In the genomic region with DNA sequence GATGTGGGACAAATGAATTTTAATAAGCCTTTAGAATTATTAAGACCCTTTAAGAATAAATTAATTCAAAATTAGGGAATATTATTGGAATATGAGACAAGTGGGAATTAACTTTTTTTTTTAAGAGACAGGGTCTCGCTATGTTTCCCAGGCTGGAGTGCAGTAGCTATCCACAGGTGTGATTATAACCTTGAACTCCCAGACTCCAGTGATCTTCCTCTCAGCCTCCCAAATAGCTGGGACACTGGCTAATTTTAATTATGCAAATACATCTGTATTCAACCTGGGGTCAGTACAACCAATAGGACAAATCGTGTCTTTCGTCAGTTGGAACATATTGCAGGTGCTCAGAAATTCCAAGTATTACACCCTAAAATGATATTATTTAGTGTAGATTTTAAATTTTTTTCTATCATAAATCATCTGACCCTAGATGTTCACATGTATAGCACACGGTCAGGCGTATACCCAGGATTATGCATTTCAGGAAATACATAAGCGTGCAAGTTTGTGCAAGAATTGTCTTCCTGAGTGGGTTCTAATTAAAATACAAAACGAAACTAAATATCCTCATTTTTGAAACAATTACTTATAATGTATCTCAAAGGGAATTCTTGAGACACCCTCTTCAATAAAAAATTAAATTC, we compare ENCODE assay signal across 8 cellular contexts. TPM values are rescaled to one million over a fixed set of nuclear protein-coding genes. Genes with fewer than 3 reads are reported as not detected.
A peak's percentile ranks its signal among the peaks of the same experiment; 100 is the strongest.
DNase-seq lines count a peak whose midpoint lies in the region; ATAC-seq and TF ChIP-seq lines count a peak whose summit lies in the region.

No MANE protein-coding gene starts in this region.

- H3K36me3 ChIP-seq in CD4-positive, alpha-beta memory T cell (ENCODE audit: insufficient read depth, low read length) = no peaks in the 10 kb centered on the region
- peaks cover 23% of the 10 kb centered on the region for H3K36me3 ChIP-seq in MG63
- no peaks in the 10 kb centered on the region for H3K36me3 ChIP-seq in colonic mucosa

- no peaks in the 10 kb centered on the region for H3K27me3 ChIP-seq in CD4-positive, alpha-beta memory T cell (ENCODE audit: insufficient read depth, low read length)
- H3K27me3 ChIP-seq in MG63 (no peaks in the 10 kb centered on the region), colonic mucosa (no peaks in the 10 kb centered on the region)

- POLR2A ChIA-PET in CD4-positive, alpha-beta memory T cell (lab: Charles Lee; ENCODE audit: partially characterized antibody) = interaction anchor here (0.8 to 4.6 kb wide), 8 partner anchors 8 to 170 kb away, joined by 3 to 70 read pairs (median 17); a partner anchor contains a TSS

- no peaks in the 10 kb centered on the region for H3K9me3 ChIP-seq in CD4-positive, alpha-beta memory T cell (ENCODE audit: control insufficient read depth in 1 of 2, low read length in 2 of 2)
- peaks cover 3% of the 10 kb centered on the region for H3K9me3 ChIP-seq in MG63
- H3K9me3 ChIP-seq in colonic mucosa = no peaks in the 10 kb centered on the region

- intact Hi-C loops in CD4-positive, alpha-beta memory T cell (cut with micrococcal nuclease) = no loop called here
- intact Hi-C loops in colonic mucosa (cut with DNase I) = loop anchor here (5.0 kb wide), 1 partner anchor 104 kb away; a partner anchor contains a TSS

- peak overlapping the region; percentile 95 to 98 (median 96) for H3K4me3 Mint-ChIP-seq in CD4-positive, alpha-beta memory T cell
- H3K4me3 Mint-ChIP-seq in neural crest cell = peak overlapping the region; percentile 92

- peaks cover 33 to 54% (median 43%) of the 10 kb centered on the region in 4 donors for H3K4me1 Mint-ChIP-seq in CD4-positive, alpha-beta memory T cell
- H3K4me1 Mint-ChIP-seq in neural crest cell = peaks cover 39% of the 10 kb centered on the region

- H3K27ac Mint-ChIP-seq in CD4-positive, alpha-beta memory T cell = peak overlapping the region; percentile 88 to 96 (median 94)
- H3K27ac Mint-ChIP-seq in neural crest cell (ENCODE audit: unreplicated experiment) = no peak overlapping the region

- no peak for DNase-seq in CD4-positive, alpha-beta memory T cell
- DNase-seq in MG63 (no peak), colonic mucosa (no peak), neural crest cell (ENCODE audit: low read depth, low spot score) (no peak), NOMO-1 treated with DMSO at 0.1 percent for 48 hours (lab: John Stamatoyannopoulos, UW; ENCODE audit: unreplicated experiment) (no peak), hippocampal formation (lab: John Stamatoyannopoulos, UW) (no peak)

- peaks cover 44% of the 10 kb centered on the region for H3K4me1 ChIP-seq in CD4-positive, alpha-beta memory T cell (ENCODE audit: insufficient read depth, low read length)
- H3K4me1 ChIP-seq in colonic mucosa = no peaks in the 10 kb centered on the region

- peaks cover 0 to 11% (median 8%) of the 10 kb centered on the region in 8 donors for H3K9me3 Mint-ChIP-seq in CD4-positive, alpha-beta memory T cell
- peaks cover 7% of the 10 kb centered on the region for H3K9me3 Mint-ChIP-seq in neural crest cell

- H3K27ac ChIP-seq in CD4-positive, alpha-beta memory T cell (ENCODE audit: low read depth, low read length) = peak overlapping the region; percentile 87
- peak overlapping the region; percentile 96 for H3K27ac ChIP-seq in colonic mucosa

- H3K4me3 ChIP-seq in CD4-positive, alpha-beta memory T cell (ENCODE audit: low read length in 2 of 2) = peak overlapping the region; percentile 83 to 98
- H3K4me3 ChIP-seq in MG63 (peak overlapping the region; percentile 69), colonic mucosa (peak overlapping the region; percentile 88)

- peaks cover 7 to 17% of the 10 kb centered on the region in 2 donors for H3K36me3 Mint-ChIP-seq in CD4-positive, alpha-beta memory T cell
- peaks cover 18% of the 10 kb centered on the region for H3K36me3 Mint-ChIP-seq in neural crest cell (ENCODE audit: low read depth)

- H3K27me3 Mint-ChIP-seq in CD4-positive, alpha-beta memory T cell = peaks cover 1 to 2% of the 10 kb centered on the region in 2 donors
- H3K27me3 Mint-ChIP-seq in neural crest cell (ENCODE audit: low read depth) = no peaks in the 10 kb centered on the region

- TF ChIP-seq CTCF in colonic mucosa (IDR thresholded peaks at IDR 0.05) (no peak), neural crest cell (conservative IDR thresholded peaks at IDR 0.05) (no peak)

- ATAC-seq in GM21737 (IDR thresholded peaks at IDR 0.05; ENCODE audit: unreplicated experiment) (no peak), HG03045 (IDR thresholded peaks at IDR 0.05; ENCODE audit: unreplicated experiment) (no peak)

- peak overlapping the region in 1 of 2 donors; percentile 89 for H3K9ac ChIP-seq in colonic mucosa (ENCODE audit: low read depth in 2 of 2, low read length in 2 of 2)

- CTCF ChIA-PET in CD4-positive, alpha-beta memory T cell (lab: Charles Lee; ENCODE audit: partially characterized antibody) = interaction anchor here (1.1 to 5.8 kb wide), 8 partner anchors 9 to 215 kb away, joined by 3 to 42 read pairs (median 12); a partner anchor contains a TSS

RNA-seq across cellular contexts. Expression of a gene that starts 1.2 kb away (rescaled TPM):
- 10 to 100 TPM; 44.2 to 44.3 TPM for total RNA-seq in CD4-positive, alpha-beta memory T cell
- 10 to 100 TPM; 53.4 to 93.9 TPM for polyA plus RNA-seq in CD4-positive, alpha-beta memory T cell
- total RNA-seq in MG63 (2014; rRNA removed; shearing (Covaris generic); ENCODE audit: low replicate concordance) = 27.8 and 34.2 TPM in 2 replicates
- total RNA-seq in colonic mucosa = 100 to 1,000 TPM in 1 of 2 donors, 10 to 100 TPM in 1; 53.9 to 104 TPM
- 30.8 and 35.5 TPM in 2 replicates for total RNA-seq in neural crest cell

RNA-seq across cellular contexts. Expression of a gene that starts 47.8 kb away (rescaled TPM):
- 10 to 100 TPM; 17.5 to 17.7 TPM for total RNA-seq in CD4-positive, alpha-beta memory T cell
- polyA plus RNA-seq in CD4-positive, alpha-beta memory T cell = 10 to 100 TPM; 15.1 to 23.9 TPM
- 19.2 and 23.3 TPM in 2 replicates for total RNA-seq in MG63 (2014; rRNA removed; shearing (Covaris generic); ENCODE audit: low replicate concordance)
- total RNA-seq in colonic mucosa (1 to 10 TPM; 9.5 to 10.0 TPM), neural crest cell (27.5 and 32.7 TPM in 2 replicates)
